In the genomic region with DNA sequence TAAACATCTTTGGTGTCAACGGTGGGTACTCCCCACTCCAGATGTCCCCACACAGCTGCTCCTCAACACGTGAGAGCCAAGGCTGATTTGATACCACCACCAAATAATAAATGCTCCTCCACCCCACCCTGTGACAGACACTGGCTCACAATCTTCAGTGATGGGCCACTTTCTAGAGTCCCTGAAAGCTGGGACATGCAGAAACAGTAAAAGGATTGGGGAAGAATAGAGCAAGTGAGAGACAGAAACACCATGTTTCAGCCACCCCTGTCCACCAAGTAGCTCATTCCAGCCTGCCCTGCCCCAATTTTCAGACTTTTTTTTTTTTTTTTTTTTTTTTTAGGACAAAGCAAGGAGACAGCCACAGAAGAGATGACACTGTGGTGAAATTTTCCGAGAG, we compare ENCODE assay signal across 12 cellular contexts. TPM values are rescaled to one million over a fixed set of nuclear protein-coding genes. Genes with fewer than 3 reads are reported as not detected.
DNase-seq lines count a peak whose midpoint lies in the region; FAIRE-seq and TF ChIP-seq lines count a peak whose summit lies in the region.
"Had no signal": no experiment of that assay in that cellular context is flagged by ENCODE, and none has a peak within 500 bp of the region (broad histone marks: within the 10 kb centered on the region; RNA-seq: fewer than 3 reads in every experiment).

No MANE protein-coding gene starts in this region.

- H3K27me3 Mint-ChIP-seq in activated CD4-positive, alpha-beta memory T cell treated with anti-CD3 and anti-CD28 coated beads, Interleukin-2, amount 10 ng/mL, durations not matched to agents 7 days and 5 days = peaks cover 2% of the 10 kb centered on the region
- no peaks in the 10 kb centered on the region for H3K27me3 Mint-ChIP-seq in glutamatergic neuron (ENCODE audit: unreplicated experiment)

- intact Hi-C loops in lower leg skin (cut with DNase I; ENCODE audit: low total_unique reads) = no loop called here

- CTCF ChIA-PET in activated CD4-positive, alpha-beta memory T cell treated with anti-CD3 and anti-CD28 coated beads, Interleukin-2, amount 10 ng/mL, durations not matched to agents 7 days and 5 days (lab: Charles Lee) = interaction anchor here (0.7 to 2.5 kb wide), 2 partner anchors 12 to 79 kb away, joined by 3 to 11 read pairs; no protein-coding TSS in a partner anchor

- TF ChIP-seq CTCF in glutamatergic neuron (IDR thresholded peaks at IDR 0.05; ENCODE audit: partially characterized antibody, unreplicated experiment) = no peak
- TF ChIP-seq CTCF in lower leg skin (IDR thresholded peaks at IDR 0.05) = no peak

- peaks cover 5 to 6% of the 10 kb centered on the region in 2 donors for H3K4me1 ChIP-seq in small intestine (ENCODE audit: control insufficient read depth in 2 of 2, insufficient read depth in 1 of 2, low read depth in 1 of 2, low read length in 1 of 2)

- peak overlapping the region; percentile 47 for H3K4me3 Mint-ChIP-seq in activated CD4-positive, alpha-beta memory T cell treated with anti-CD3 and anti-CD28 coated beads, Interleukin-2, amount 10 ng/mL, durations not matched to agents 7 days and 5 days
- H3K4me3 Mint-ChIP-seq in glutamatergic neuron (ENCODE audit: unreplicated experiment) = peak overlapping the region; percentile 17

- H3K9me3 Mint-ChIP-seq in activated CD4-positive, alpha-beta memory T cell treated with anti-CD3 and anti-CD28 coated beads, Interleukin-2, amount 10 ng/mL, durations not matched to agents 7 days and 5 days = no peaks in the 10 kb centered on the region
- H3K9me3 Mint-ChIP-seq in glutamatergic neuron (ENCODE audit: unreplicated experiment) = no peaks in the 10 kb centered on the region

- H3K27ac ChIP-seq in small intestine (ENCODE audit: low read depth in 1 of 2, low read length in 1 of 2) = peak overlapping the region; percentile 93 to 100
- H3K27ac ChIP-seq: 22Rv1 had no signal

- H3K9me3 ChIP-seq in small intestine (ENCODE audit: control insufficient read depth, low read depth) = no peaks in the 10 kb centered on the region

- H3K4me3 ChIP-seq in small intestine (ENCODE audit: low read depth in 1 of 2, low read length in 2 of 2) = peak overlapping the region in 1 of 2 donors; percentile 97
- no peak overlapping the region for H3K4me3 ChIP-seq in lower leg skin (ENCODE audit: low read depth, poor library complexity, severe bottlenecking)

- DNase-seq in DMS 273 (lab: John Stamatoyannopoulos, UW; ENCODE audit: unreplicated experiment) = peak; percentile 4
- DNase-seq in DMS 273 treated with DMSO at 0.1 percent for 48 hours (lab: John Stamatoyannopoulos, UW) = no peak
- no peak for DNase-seq in activated CD4-positive, alpha-beta memory T cell treated with anti-CD3 and anti-CD28 coated beads, Interleukin-2, amount 10 ng/mL, durations not matched to agents 7 days and 5 days
- no peak for DNase-seq in glutamatergic neuron
- DNase-seq in small intestine = no peak
- DNase-seq in NOMO-1 (lab: John Stamatoyannopoulos, UW; ENCODE audit: unreplicated experiment in 2 of 2) = no peak
- DNase-seq in lower leg skin (ENCODE audit: low spot score in 2 of 2) = no peak
- no peak for DNase-seq in Ammon's horn (ENCODE audit: low spot score)
- DNase-seq: effector CD4-positive, alpha-beta T cell; MM.1S; trophoblast cell had no signal

- 55 to 64% (median 56%) methylated on average over 3 of the region's 3 CpGs for WGBS in small intestine, 3 donors
- 65 to 85% methylated on average over 3 of the region's 3 CpGs for WGBS in lower leg skin, 2 donors

- H3K27me3 ChIP-seq in small intestine (ENCODE audit: control insufficient read depth in 2 of 2, insufficient read depth in 2 of 2, low read length in 2 of 2) = no peaks in the 10 kb centered on the region

- peaks cover 12% of the 10 kb centered on the region for H3K36me3 Mint-ChIP-seq in activated CD4-positive, alpha-beta memory T cell treated with anti-CD3 and anti-CD28 coated beads, Interleukin-2, amount 10 ng/mL, durations not matched to agents 7 days and 5 days (ENCODE audit: low read depth)
- H3K36me3 Mint-ChIP-seq in glutamatergic neuron (ENCODE audit: unreplicated experiment) = no peaks in the 10 kb centered on the region

- H3K36me3 ChIP-seq in small intestine (ENCODE audit: control insufficient read depth in 2 of 2, insufficient read depth in 2 of 2, low read length in 2 of 2) = peaks cover 0 to 1% of the 10 kb centered on the region in 2 donors

- H3K4me1 Mint-ChIP-seq in activated CD4-positive, alpha-beta memory T cell treated with anti-CD3 and anti-CD28 coated beads, Interleukin-2, amount 10 ng/mL, durations not matched to agents 7 days and 5 days = peaks cover 28% of the 10 kb centered on the region
- no peaks in the 10 kb centered on the region for H3K4me1 Mint-ChIP-seq in glutamatergic neuron (ENCODE audit: low read depth, unreplicated experiment)

- no peak overlapping the region for H3K27ac Mint-ChIP-seq in activated CD4-positive, alpha-beta memory T cell treated with anti-CD3 and anti-CD28 coated beads, Interleukin-2, amount 10 ng/mL, durations not matched to agents 7 days and 5 days
- no peak overlapping the region for H3K27ac Mint-ChIP-seq in glutamatergic neuron (ENCODE audit: unreplicated experiment)

- POLR2A ChIA-PET in activated CD4-positive, alpha-beta memory T cell treated with anti-CD3 and anti-CD28 coated beads, Interleukin-2, amount 10 ng/mL, durations not matched to agents 7 days and 5 days (lab: Charles Lee) = interaction anchor here (4.1 kb wide), 1 partner anchor 59 kb away, joined by 37 read pairs; a partner anchor contains a TSS

- TF ChIP-seq POLR2A in lower leg skin (IDR thresholded peaks at IDR 0.05) = no peak

- no peak for FAIRE-seq in small intestine (lab: Jason Lieb, UNC)

RNA-seq across cellular contexts. Expression of a gene that starts 1.6 kb away (rescaled TPM):
- total RNA-seq in activated CD4-positive, alpha-beta memory T cell treated with anti-CD3 and anti-CD28 coated beads, Interleukin-2, amount 10 ng/mL, durations not matched to agents 7 days and 5 days = 10 to 100 TPM in 1 of 2 experiments, 1 to 10 TPM in 1; 9.6 to 10.9 TPM
- total RNA-seq in glutamatergic neuron (ENCODE audit: unreplicated experiment) = 2.3 TPM
- 10 to 100 TPM; 24.8 to 78.3 (median 51.1) TPM for polyA plus RNA-seq in small intestine
- total RNA-seq in lower leg skin = 10 to 100 TPM in 2 of 4 donors, 1 to 10 TPM in 2; 5.4 to 16.5 (median 9.3) TPM

RNA-seq across cellular contexts. Expression of a gene that starts 58.2 kb away (rescaled TPM):
- 10 to 100 TPM; 75.1 to 76.6 TPM for total RNA-seq in activated CD4-positive, alpha-beta memory T cell treated with anti-CD3 and anti-CD28 coated beads, Interleukin-2, amount 10 ng/mL, durations not matched to agents 7 days and 5 days
- 73.6 TPM for total RNA-seq in glutamatergic neuron (ENCODE audit: unreplicated experiment)
- polyA plus RNA-seq in small intestine = 100 to 1,000 TPM in 2 of 3 donors, 10 to 100 TPM in 1; 94.5 to 121 (median 115) TPM
- total RNA-seq in lower leg skin = 10 to 100 TPM; 23.8 to 43.4 (median 40.3) TPM
